ENCODE assay signal across 18 cellular contexts in genomic region chr4:5952286-5953002, GRCh38.
"Had no signal": no experiment of that assay in that cellular context is flagged by ENCODE, and none has a peak within 500 bp of the region (broad histone marks: within the 10 kb centered on the region; RNA-seq: fewer than 3 reads in every experiment).

No MANE protein-coding gene starts in this region.

- H3K4me1 Mint-ChIP-seq: stimulated activated memory B cell treated with anti-CD40 and anti-IgM and Interleukin-4, amounts not matched to agents 10 μg/mL and 1 μg/mL and 100 μg/mL, for 72 hours had no signal

- H3K27ac ChIP-seq: epithelial cell of prostate, esophagus muscularis mucosa, gastrocnemius medialis, ovary, right atrium auricular region, testis, transverse colon had no signal

- H3K36me3 ChIP-seq: esophagus muscularis mucosa, gastrocnemius medialis, ovary, right atrium auricular region, transverse colon had no signal

- H3K27ac Mint-ChIP-seq: nephron; stimulated activated memory B cell treated with anti-CD40 and anti-IgM and Interleukin-4, amounts not matched to agents 10 μg/mL and 1 μg/mL and 100 μg/mL, for 72 hours; stimulated activated naive CD8-positive, alpha-beta T cell treated with anti-CD3 and anti-CD28 coated beads, Interleukin-15, Interleukin-2, amounts not matched to agents 100 ng/mL and 50 ng/mL, for 24 hours had no signal

- H3K27me3 ChIP-seq: ovary, right atrium auricular region, testis had no signal

- H3K36me3 Mint-ChIP-seq: naive B cell; stimulated activated memory B cell treated with anti-CD40 and anti-IgM and Interleukin-4, amounts not matched to agents 10 μg/mL and 1 μg/mL and 100 μg/mL, for 72 hours had no signal

- DNase-seq: effector memory CD4-positive, alpha-beta T cell; gastrocnemius medialis; left colon; left ventricle myocardium superior; mesendoderm; naive B cell; ovary; stimulated activated CD4-positive, alpha-beta T cell treated with anti-CD3 and anti-CD28 coated beads, Interleukin-15, amount 100 ng/mL, for 24 hours; stimulated activated CD4-positive, alpha-beta T cell treated with anti-CD3 and anti-CD28 coated beads, Interleukin-1b, Interleukin-23, amount 100 ng/mL, for 48 hours; stimulated activated CD4-positive, alpha-beta T cell treated with anti-CD3 and anti-CD28 coated beads, Interleukin-4, amount 100 ng/mL, for 24 hours; testis; transverse colon had no signal

- H3K27me3 Mint-ChIP-seq: stimulated activated memory B cell treated with anti-CD40 and anti-IgM and Interleukin-4, amounts not matched to agents 10 μg/mL and 1 μg/mL and 100 μg/mL, for 72 hours had no signal

- H3K9me3 Mint-ChIP-seq: nephron; stimulated activated naive CD8-positive, alpha-beta T cell treated with anti-CD3 and anti-CD28 coated beads, Interleukin-15, Interleukin-2, amounts not matched to agents 100 ng/mL and 50 ng/mL, for 24 hours had no signal

- H3K9me3 ChIP-seq: gastrocnemius medialis, ovary, right atrium auricular region, testis had no signal

- H3K4me3 Mint-ChIP-seq: naive B cell; nephron; stimulated activated memory B cell treated with anti-CD40 and anti-IgM and Interleukin-4, amounts not matched to agents 10 μg/mL and 1 μg/mL and 100 μg/mL, for 72 hours; stimulated activated naive CD8-positive, alpha-beta T cell treated with anti-CD3 and anti-CD28 coated beads, Interleukin-15, Interleukin-2, amounts not matched to agents 100 ng/mL and 50 ng/mL, for 24 hours had no signal

- H3K4me1 ChIP-seq: gastrocnemius medialis, right atrium auricular region, transverse colon had no signal

- H3K4me3 ChIP-seq: esophagus muscularis mucosa, gastrocnemius medialis, ovary, right atrium auricular region, testis, transverse colon had no signal

- ATAC-seq: gastrocnemius medialis; left colon; left ventricle myocardium superior; stimulated activated memory B cell treated with anti-CD40 and anti-IgM and Interleukin-4, amounts not matched to agents 10 μg/mL and 1 μg/mL and 100 μg/mL, for 72 hours had no signal
